ENCODE assay signal across 1 cellular context in the genomic region with DNA sequence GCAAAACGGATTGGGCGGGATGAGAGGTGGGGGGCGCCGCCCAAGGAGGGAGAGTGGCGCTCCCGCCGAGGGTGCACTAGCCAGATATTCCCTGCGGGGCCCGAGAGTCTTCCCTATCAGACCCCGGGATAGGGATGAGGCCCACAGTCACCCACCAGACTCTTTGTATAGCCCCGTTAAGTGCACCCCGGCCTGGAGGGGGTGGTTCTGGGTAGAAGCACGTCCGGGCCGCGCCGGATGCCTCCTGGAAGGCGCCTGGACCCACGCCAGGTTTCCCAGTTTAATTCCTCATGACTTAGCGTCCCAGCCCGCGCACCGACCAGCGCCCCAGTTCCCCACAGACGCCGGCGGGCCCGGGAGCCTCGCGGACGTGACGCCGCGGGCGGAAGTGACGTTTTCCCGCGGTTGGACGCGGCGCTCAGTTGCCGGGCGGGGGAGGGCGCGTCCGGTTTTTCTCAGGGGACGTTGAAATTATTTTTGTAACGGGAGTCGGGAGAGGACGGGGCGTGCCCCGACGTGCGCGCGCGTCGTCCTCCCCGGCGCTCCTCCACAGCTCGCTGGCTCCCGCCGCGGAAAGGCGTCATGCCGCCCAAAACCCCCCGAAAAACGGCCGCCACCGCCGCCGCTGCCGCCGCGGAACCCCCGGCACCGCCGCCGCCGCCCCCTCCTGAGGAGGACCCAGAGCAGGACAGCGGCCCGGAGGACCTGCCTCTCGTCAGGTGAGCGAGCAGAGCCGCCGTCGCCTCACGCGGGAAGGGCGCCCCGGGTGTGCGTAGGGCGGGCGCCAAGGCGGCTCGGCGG.
TF ChIP-seq lines count a peak whose summit lies in the region.

RB1 (plus strand) TSS at position 421 of the 801 bp plus-strand sequence; CDS start at position 583, 162 bp downstream.

TF ChIP-seq in GM12878, 131 proteins besides CTCF, POLR2A, EP300 and RAD21 (continued from another document and continues in another):
- TF ChIP-seq POLR2AphosphoS2 (IDR thresholded peaks at IDR 0.05; ENCODE audit: low read depth, low read length), result peak; percentile 72; the same call in 1 of the 2 replicates
- peak; percentile 32 to 33; a peak in 1 of 3 replicates for TF ChIP-seq EGR1 (IDR thresholded peaks at IDR 0.05; ENCODE audit: borderline replicate concordance in 1 of 2, low read depth in 2 of 2, low read length in 2 of 2)
- no peak for TF ChIP-seq RCOR1 (conservative IDR thresholded peaks at IDR 0.05; ENCODE audit: low read depth, low read length)
- no peak for TF ChIP-seq ZBTB4 (CRISPR knock-in tag; IDR thresholded peaks at IDR 0.05)
- no peak for TF ChIP-seq SIN3A (IDR thresholded peaks at IDR 0.05; ENCODE audit: low read depth, low read length)
- peak; percentile 93 for TF ChIP-seq CREB1 (IDR thresholded peaks at IDR 0.05; ENCODE audit: low read depth)
- no peak for TF ChIP-seq PBX3 (IDR thresholded peaks at IDR 0.05; ENCODE audit: insufficient replicate concordance, low read depth, low read length)
- no peak; the same call in 1 of the 2 replicates for TF ChIP-seq STAT1 (conservative IDR thresholded peaks at IDR 0.05)
- TF ChIP-seq NR2F1 (conservative IDR thresholded peaks at IDR 0.05), result peak; percentile 62; the same call in 1 of the 2 replicates
- TF ChIP-seq RFX5 (IDR thresholded peaks at IDR 0.05; ENCODE audit: low read depth, low read length), result no peak
- TF ChIP-seq YY1 (IDR thresholded peaks at IDR 0.05; ENCODE audit: low read depth, low read length), result peak; percentile 17; the same call in 1 of the 2 replicates
- TF ChIP-seq, protein P1, sequence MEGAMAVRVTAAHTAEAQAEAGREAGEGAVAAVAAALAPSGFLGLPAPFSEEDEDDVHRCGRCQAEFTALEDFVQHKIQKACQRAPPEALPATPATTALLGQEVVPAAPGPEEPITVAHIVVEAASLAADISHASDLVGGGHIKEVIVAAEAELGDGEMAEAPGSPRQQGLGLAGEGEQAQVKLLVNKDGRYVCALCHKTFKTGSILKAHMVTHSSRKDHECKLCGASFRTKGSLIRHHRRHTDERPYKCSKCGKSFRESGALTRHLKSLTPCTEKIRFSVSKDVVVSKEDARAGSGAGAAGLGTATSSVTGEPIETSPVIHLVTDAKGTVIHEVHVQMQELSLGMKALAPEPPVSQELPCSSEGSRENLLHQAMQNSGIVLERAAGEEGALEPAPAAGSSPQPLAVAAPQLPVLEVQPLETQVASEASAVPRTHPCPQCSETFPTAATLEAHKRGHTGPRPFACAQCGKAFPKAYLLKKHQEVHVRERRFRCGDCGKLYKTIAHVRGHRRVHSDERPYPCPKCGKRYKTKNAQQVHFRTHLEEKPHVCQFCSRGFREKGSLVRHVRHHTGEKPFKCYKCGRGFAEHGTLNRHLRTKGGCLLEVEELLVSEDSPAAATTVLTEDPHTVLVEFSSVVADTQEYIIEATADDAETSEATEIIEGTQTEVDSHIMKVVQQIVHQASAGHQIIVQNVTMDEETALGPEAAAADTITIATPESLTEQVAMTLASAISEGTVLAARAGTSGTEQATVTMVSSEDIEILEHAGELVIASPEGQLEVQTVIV (IDR thresholded peaks at IDR 0.05; ENCODE audit: borderline replicate concordance, partially characterized antibody), result no peak
- TF ChIP-seq NFYA (IDR thresholded peaks at IDR 0.05; ENCODE audit: borderline replicate concordance, low read depth, low read length), result no peak
- TF ChIP-seq DPF2 (IDR thresholded peaks at IDR 0.05), result peak; percentile 91
- TF ChIP-seq ESRRA (IDR thresholded peaks at IDR 0.05; ENCODE audit: low read length), result no peak
- TF ChIP-seq JUNB (IDR thresholded peaks at IDR 0.05), result no peak
- 0 out of 3 replicates have a peak, but pooled peaks have one; percentile 52 for TF ChIP-seq POU2F2 (IDR thresholded peaks at IDR 0.05; ENCODE audit: borderline replicate concordance, low read depth, low read length)
- no peak for TF ChIP-seq SIX5 (IDR thresholded peaks at IDR 0.05; ENCODE audit: low read depth, low read length, severe bottlenecking)
- TF ChIP-seq NR2C2 (IDR thresholded peaks at IDR 0.05; ENCODE audit: borderline replicate concordance, control insufficient read depth, insufficient read length, low read depth), result no peak
- TF ChIP-seq MYC (IDR thresholded peaks at IDR 0.05; ENCODE audit: insufficient read depth, insufficient read length, insufficient replicate concordance, low read length, severe bottlenecking), result no peak
- TF ChIP-seq, protein P2, sequence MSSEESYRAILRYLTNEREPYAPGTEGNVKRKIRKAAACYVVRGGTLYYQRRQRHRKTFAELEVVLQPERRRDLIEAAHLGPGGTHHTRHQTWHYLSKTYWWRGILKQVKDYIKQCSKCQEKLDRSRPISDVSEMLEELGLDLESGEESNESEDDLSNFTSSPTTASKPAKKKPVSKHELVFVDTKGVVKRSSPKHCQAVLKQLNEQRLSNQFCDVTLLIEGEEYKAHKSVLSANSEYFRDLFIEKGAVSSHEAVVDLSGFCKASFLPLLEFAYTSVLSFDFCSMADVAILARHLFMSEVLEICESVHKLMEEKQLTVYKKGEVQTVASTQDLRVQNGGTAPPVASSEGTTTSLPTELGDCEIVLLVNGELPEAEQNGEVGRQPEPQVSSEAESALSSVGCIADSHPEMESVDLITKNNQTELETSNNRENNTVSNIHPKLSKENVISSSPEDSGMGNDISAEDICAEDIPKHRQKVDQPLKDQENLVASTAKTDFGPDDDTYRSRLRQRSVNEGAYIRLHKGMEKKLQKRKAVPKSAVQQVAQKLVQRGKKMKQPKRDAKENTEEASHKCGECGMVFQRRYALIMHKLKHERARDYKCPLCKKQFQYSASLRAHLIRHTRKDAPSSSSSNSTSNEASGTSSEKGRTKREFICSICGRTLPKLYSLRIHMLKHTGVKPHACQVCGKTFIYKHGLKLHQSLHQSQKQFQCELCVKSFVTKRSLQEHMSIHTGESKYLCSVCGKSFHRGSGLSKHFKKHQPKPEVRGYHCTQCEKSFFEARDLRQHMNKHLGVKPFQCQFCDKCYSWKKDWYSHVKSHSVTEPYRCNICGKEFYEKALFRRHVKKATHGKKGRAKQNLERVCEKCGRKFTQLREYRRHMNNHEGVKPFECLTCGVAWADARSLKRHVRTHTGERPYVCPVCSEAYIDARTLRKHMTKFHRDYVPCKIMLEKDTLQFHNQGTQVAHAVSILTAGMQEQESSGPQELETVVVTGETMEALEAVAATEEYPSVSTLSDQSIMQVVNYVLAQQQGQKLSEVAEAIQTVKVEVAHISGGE (CRISPR knock-in tag; IDR thresholded peaks at IDR 0.05), result 0 out of 2 replicates have a peak, but pooled peaks have one; percentile 2
- TF ChIP-seq CHD2 (IDR thresholded peaks at IDR 0.05; ENCODE audit: borderline replicate concordance, low read depth, low read length), result no peak; the same call in 1 of the 2 replicates
- no peak for TF ChIP-seq TCF7 (IDR thresholded peaks at IDR 0.05; ENCODE audit: borderline replicate concordance)
- no peak for TF ChIP-seq KDM1A (IDR thresholded peaks at IDR 0.05; ENCODE audit: borderline replicate concordance)
- TF ChIP-seq MTA2 (IDR thresholded peaks at IDR 0.05; ENCODE audit: low read depth), result no peak
- TF ChIP-seq, protein P3, sequence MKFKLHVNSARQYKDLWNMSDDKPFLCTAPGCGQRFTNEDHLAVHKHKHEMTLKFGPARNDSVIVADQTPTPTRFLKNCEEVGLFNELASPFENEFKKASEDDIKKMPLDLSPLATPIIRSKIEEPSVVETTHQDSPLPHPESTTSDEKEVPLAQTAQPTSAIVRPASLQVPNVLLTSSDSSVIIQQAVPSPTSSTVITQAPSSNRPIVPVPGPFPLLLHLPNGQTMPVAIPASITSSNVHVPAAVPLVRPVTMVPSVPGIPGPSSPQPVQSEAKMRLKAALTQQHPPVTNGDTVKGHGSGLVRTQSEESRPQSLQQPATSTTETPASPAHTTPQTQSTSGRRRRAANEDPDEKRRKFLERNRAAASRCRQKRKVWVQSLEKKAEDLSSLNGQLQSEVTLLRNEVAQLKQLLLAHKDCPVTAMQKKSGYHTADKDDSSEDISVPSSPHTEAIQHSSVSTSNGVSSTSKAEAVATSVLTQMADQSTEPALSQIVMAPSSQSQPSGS (IDR thresholded peaks at IDR 0.05; ENCODE audit: low read length), result 0 out of 2 replicates have a peak, but pooled peaks have one; percentile 12
- TF ChIP-seq ZNF622 (IDR thresholded peaks at IDR 0.05), result no peak
- peak; percentile 51; the same call in 1 of the 2 replicates for TF ChIP-seq NBN (IDR thresholded peaks at IDR 0.05)
- no peak for TF ChIP-seq NR2C1 (IDR thresholded peaks at IDR 0.05)
- TF ChIP-seq SP1 (IDR thresholded peaks at IDR 0.05; ENCODE audit: low read depth, low read length), result no peak
- TF ChIP-seq PAX8 (IDR thresholded peaks at IDR 0.05), result no peak
- TF ChIP-seq MXI1 (IDR thresholded peaks at IDR 0.05; ENCODE audit: low read depth, low read length), result no peak
- TF ChIP-seq CHD4 (IDR thresholded peaks at IDR 0.05), result no peak
- TF ChIP-seq, protein P4, sequence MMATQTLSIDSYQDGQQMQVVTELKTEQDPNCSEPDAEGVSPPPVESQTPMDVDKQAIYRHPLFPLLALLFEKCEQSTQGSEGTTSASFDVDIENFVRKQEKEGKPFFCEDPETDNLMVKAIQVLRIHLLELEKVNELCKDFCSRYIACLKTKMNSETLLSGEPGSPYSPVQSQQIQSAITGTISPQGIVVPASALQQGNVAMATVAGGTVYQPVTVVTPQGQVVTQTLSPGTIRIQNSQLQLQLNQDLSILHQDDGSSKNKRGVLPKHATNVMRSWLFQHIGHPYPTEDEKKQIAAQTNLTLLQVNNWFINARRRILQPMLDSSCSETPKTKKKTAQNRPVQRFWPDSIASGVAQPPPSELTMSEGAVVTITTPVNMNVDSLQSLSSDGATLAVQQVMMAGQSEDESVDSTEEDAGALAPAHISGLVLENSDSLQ (IDR thresholded peaks at IDR 0.05), result no peak
- 0 out of 2 replicates have a peak, but pooled peaks have one; percentile 22 for TF ChIP-seq ZSCAN29 (IDR thresholded peaks at IDR 0.05)
- TF ChIP-seq TARDBP (IDR thresholded peaks at IDR 0.05; ENCODE audit: borderline replicate concordance), result no peak
- TF ChIP-seq CBX5 (IDR thresholded peaks at IDR 0.05; ENCODE audit: low read depth), result no peak
- TF ChIP-seq IRF4 (IDR thresholded peaks at IDR 0.05; ENCODE audit: low read depth, low read length), result no peak
- TF ChIP-seq, protein P5, sequence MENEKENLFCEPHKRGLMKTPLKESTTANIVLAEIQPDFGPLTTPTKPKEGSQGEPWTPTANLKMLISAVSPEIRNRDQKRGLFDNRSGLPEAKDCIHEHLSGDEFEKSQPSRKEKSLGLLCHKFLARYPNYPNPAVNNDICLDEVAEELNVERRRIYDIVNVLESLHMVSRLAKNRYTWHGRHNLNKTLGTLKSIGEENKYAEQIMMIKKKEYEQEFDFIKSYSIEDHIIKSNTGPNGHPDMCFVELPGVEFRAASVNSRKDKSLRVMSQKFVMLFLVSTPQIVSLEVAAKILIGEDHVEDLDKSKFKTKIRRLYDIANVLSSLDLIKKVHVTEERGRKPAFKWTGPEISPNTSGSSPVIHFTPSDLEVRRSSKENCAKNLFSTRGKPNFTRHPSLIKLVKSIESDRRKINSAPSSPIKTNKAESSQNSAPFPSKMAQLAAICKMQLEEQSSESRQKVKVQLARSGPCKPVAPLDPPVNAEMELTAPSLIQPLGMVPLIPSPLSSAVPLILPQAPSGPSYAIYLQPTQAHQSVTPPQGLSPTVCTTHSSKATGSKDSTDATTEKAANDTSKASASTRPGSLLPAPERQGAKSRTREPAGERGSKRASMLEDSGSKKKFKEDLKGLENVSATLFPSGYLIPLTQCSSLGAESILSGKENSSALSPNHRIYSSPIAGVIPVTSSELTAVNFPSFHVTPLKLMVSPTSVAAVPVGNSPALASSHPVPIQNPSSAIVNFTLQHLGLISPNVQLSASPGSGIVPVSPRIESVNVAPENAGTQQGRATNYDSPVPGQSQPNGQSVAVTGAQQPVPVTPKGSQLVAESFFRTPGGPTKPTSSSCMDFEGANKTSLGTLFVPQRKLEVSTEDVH (IDR thresholded peaks at IDR 0.05; ENCODE audit: low read depth, partially characterized antibody), result peak; percentile 99
- TF ChIP-seq POLR2AphosphoS5 (IDR thresholded peaks at IDR 0.05; ENCODE audit: low read length), result peak; percentile 67; the same call in 1 of the 2 replicates
- TF ChIP-seq, protein P6, sequence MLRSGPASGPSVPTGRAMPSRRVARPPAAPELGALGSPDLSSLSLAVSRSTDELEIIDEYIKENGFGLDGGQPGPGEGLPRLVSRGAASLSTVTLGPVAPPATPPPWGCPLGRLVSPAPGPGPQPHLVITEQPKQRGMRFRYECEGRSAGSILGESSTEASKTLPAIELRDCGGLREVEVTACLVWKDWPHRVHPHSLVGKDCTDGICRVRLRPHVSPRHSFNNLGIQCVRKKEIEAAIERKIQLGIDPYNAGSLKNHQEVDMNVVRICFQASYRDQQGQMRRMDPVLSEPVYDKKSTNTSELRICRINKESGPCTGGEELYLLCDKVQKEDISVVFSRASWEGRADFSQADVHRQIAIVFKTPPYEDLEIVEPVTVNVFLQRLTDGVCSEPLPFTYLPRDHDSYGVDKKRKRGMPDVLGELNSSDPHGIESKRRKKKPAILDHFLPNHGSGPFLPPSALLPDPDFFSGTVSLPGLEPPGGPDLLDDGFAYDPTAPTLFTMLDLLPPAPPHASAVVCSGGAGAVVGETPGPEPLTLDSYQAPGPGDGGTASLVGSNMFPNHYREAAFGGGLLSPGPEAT (IDR thresholded peaks at IDR 0.05; ENCODE audit: low read depth), result peak; percentile 41; the same call in 1 of the 2 replicates
- TF ChIP-seq PAX5 (IDR thresholded peaks at IDR 0.05; ENCODE audit: borderline replicate concordance, low read depth, low read length), result 0 out of 2 replicates have a peak, but pooled peaks have one; percentile 6
- TF ChIP-seq IKZF1 (conservative IDR thresholded peaks at IDR 0.05), result peak; percentile 96
